ENCODE assay signal across 8 cellular contexts in genomic region chr4:82797591-82798081, GRCh38. TPM values are rescaled to one million over a fixed set of nuclear protein-coding genes. Genes with fewer than 3 reads are reported as not detected.
DNase-seq lines count a peak whose midpoint lies in the region; ATAC-seq and TF ChIP-seq lines count a peak whose summit lies in the region.

No MANE protein-coding gene starts in this region.

- peak overlapping the region; percentile 62 for H3K4me3 Mint-ChIP-seq in endodermal cell

- H3K9me3 ChIP-seq in endodermal cell (ENCODE audit: control insufficient read depth, low read length): no peaks in the 10 kb centered on the region
- H3K9me3 ChIP-seq in mucosa of rectum (ENCODE audit: control insufficient read depth in 2 of 2, low read length in 2 of 2): no peaks in the 10 kb centered on the region
- no peaks in the 10 kb centered on the region for H3K9me3 ChIP-seq in uterus

- H3K9ac ChIP-seq in endodermal cell (ENCODE audit: extremely low read depth, low read length, poor library complexity, severe bottlenecking) (peak overlapping the region; percentile 40), mucosa of rectum (ENCODE audit: low read depth in 1 of 2, low read length in 2 of 2) (no peak overlapping the region)

- 0 to 1% methylated on average over 9 to 37 of the region's 37 CpGs for whole genome bisulfite sequencing in endodermal cell (ENCODE audit: insufficient coverage in 1 of 2, insufficient read length in 1 of 2), 2 experiments

- intact Hi-C loops in uterus (cut with DNase I; ENCODE audit: low total_unique reads): no loop called here

- peaks cover 2% of the 10 kb centered on the region for H3K9me3 Mint-ChIP-seq in endodermal cell

- no peak for ATAC-seq in GM21515 (IDR thresholded peaks at IDR 0.05; ENCODE audit: unreplicated experiment)

- H3K27me3 ChIP-seq in endodermal cell (ENCODE audit: control insufficient read depth, insufficient read depth, low read length, poor library complexity, severe bottlenecking) (peaks cover 100% of the 10 kb centered on the region), mucosa of rectum (ENCODE audit: control insufficient read depth in 2 of 2, insufficient read depth in 2 of 2, low read length in 2 of 2) (peaks cover 2 to 8% of the 10 kb centered on the region in 2 donors), uterus (no peaks in the 10 kb centered on the region)

- H3K36me3 Mint-ChIP-seq in endodermal cell (ENCODE audit: low read depth): no peaks in the 10 kb centered on the region

- H3K36me3 ChIP-seq in endodermal cell (ENCODE audit: control insufficient read depth, insufficient read depth, low read length) (no peaks in the 10 kb centered on the region), mucosa of rectum (ENCODE audit: control insufficient read depth in 2 of 2, insufficient read depth in 2 of 2, low read length in 2 of 2) (no peaks in the 10 kb centered on the region), uterus (no peaks in the 10 kb centered on the region)

- no peak overlapping the region for H3K27ac ChIP-seq in endodermal cell (ENCODE audit: low read depth, low read length)
- H3K27ac ChIP-seq in mucosa of rectum (ENCODE audit: low read depth in 2 of 2, low read length in 2 of 2): no peak overlapping the region
- H3K27ac ChIP-seq in uterus: no peak overlapping the region

- H3K27ac Mint-ChIP-seq in endodermal cell: peak overlapping the region; percentile 10

- peak overlapping the region; percentile 86 for H3K4me3 ChIP-seq in endodermal cell (ENCODE audit: low read length)
- peak overlapping the region; percentile 33 to 42 for H3K4me3 ChIP-seq in mucosa of rectum (ENCODE audit: low read length in 2 of 2)
- peak overlapping the region; percentile 72 to 73 for H3K4me3 ChIP-seq in uterus

- no peak for TF ChIP-seq POLR2A in uterus (IDR thresholded peaks at IDR 0.05)

- peaks cover 15% of the 10 kb centered on the region for H3K4me1 Mint-ChIP-seq in endodermal cell

- TF ChIP-seq CTCF in endodermal cell (conservative IDR thresholded peaks at IDR 0.05) (no peak), uterus (IDR thresholded peaks at IDR 0.05) (no peak)

- H3K4me1 ChIP-seq in endodermal cell (ENCODE audit: control insufficient read depth, insufficient read depth, low read length) (no peaks in the 10 kb centered on the region), mucosa of rectum (ENCODE audit: control insufficient read depth in 2 of 2, insufficient read depth in 2 of 2, low read length in 2 of 2) (peaks cover 4 to 6% of the 10 kb centered on the region in 2 donors), uterus (no peaks in the 10 kb centered on the region)

- H3K27me3 Mint-ChIP-seq in endodermal cell (ENCODE audit: insufficient read depth): peaks cover 96% of the 10 kb centered on the region

- peak; percentile 30 for DNase-seq in NCI-H2227 (lab: John Stamatoyannopoulos, UW; ENCODE audit: unreplicated experiment)
- no peak for DNase-seq in NCI-H2227 treated with DMSO at 0.1 percent for 48 hours (lab: John Stamatoyannopoulos, UW)
- DNase-seq in RPMI8226: peak; percentile 19
- peak; percentile 81 for DNase-seq in endodermal cell
- DNase-seq in uterus: peak in 1 of 2 donors; percentile 24
- DNase-seq in 8988T: no peak

RNA-seq across cellular contexts. Expression of gene SCD5, which starts 1.0 kb away (rescaled TPM):
- 1 to 10 TPM; 3.2 to 5.2 TPM for total RNA-seq in endodermal cell
- 20.3 TPM for polyA plus RNA-seq in endodermal cell (2013, experiment 1 of 2)
- 21.8 TPM for polyA plus RNA-seq in endodermal cell (2013, experiment 2 of 2)
- total RNA-seq in uterus: 10 to 100 TPM in 2 of 4 donors, 1 to 10 TPM in 2; 4.1 to 30.3 (median 7.8) TPM

Comparison
In these comparisons a context has a peak if more than half of its experiments do, and no peak if none do; other contexts are left out.
1. DNase-seq: peak in NCI-H2227 (single experiment), RPMI8226 (single experiment) and endodermal cell (single experiment); none in NCI-H2227 treated with DMSO at 0.1 percent for 48 hours (single experiment) and 8988T (single experiment).
2. Peak in every context shown above with its lines, with median percentiles within 50 percentile points of each other: H3K4me3 ChIP-seq.